1 cellular context compared by ENCODE assay signal in genomic region chr12:52358575-52359350, GRCh38.
TF ChIP-seq lines count a peak whose summit lies in the region.

No MANE protein-coding gene starts in this region.

TF ChIP-seq in H1, 55 proteins besides CTCF, POLR2A, EP300 and RAD21 (continued from another document):
- no peak for TF ChIP-seq RXRA (IDR thresholded peaks at IDR 0.05; ENCODE audit: insufficient read depth, low read depth, low read length)
